In the genomic region with DNA sequence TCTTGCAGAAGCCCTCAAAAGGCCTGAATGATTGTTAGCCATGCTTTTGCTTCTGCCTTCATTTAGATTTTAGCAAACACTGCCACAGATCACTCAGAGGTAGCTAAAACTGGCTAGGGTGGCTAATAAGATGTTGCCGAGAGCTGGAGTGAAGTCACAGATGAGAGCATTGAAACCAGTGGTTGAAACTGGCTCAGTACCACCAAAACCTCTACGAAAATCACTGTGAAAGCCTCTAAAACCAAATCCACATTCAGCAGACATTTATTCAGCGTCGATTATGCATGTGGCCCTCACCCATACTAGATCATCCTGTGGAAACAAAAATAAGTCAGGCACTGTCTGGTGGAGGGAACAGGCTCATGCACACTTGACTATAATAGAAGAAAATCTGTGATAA, we compare ENCODE assay signal across 11 cellular contexts. TPM values are rescaled to one million over a fixed set of nuclear protein-coding genes. Genes with fewer than 3 reads are reported as not detected.
DNase-seq lines count a peak whose midpoint lies in the region; ATAC-seq and TF ChIP-seq lines count a peak whose summit lies in the region.
"Had no signal": no experiment of that assay in that cellular context is flagged by ENCODE, and none has a peak within 500 bp of the region (broad histone marks: within the 10 kb centered on the region; RNA-seq: fewer than 3 reads in every experiment).

No MANE protein-coding gene starts in this region.

- H3K79me2 ChIP-seq in MM.1S (ENCODE audit: low read length) = no peaks in the 10 kb centered on the region
- no peaks in the 10 kb centered on the region for H3K79me2 ChIP-seq in smooth muscle cell (ENCODE audit: low read depth)

- ATAC-seq in GM18520 (IDR thresholded peaks at IDR 0.05; ENCODE audit: unreplicated experiment) (peak; percentile 99), GM19455 (IDR thresholded peaks at IDR 0.05; ENCODE audit: unreplicated experiment) (peak; percentile 99), HG02885 (IDR thresholded peaks at IDR 0.05; ENCODE audit: poor library complexity, unreplicated experiment) (peak; percentile 98)
- ATAC-seq: foreskin keratinocyte had no signal

- DNase-seq in MM.1S (peak; percentile 83), NCI-H510A (lab: John Stamatoyannopoulos, UW) (no peak), smooth muscle cell (lab: John Stamatoyannopoulos, UW; ENCODE audit: unreplicated experiment) (no peak), endodermal cell (no peak)
- DNase-seq: foreskin keratinocyte, T1000 had no signal

- H3K9me2 ChIP-seq in MM.1S (replicated peaks; ENCODE audit: insufficient read depth, low read length) = no peaks in the 10 kb centered on the region

- H3K4me1 ChIP-seq in MM.1S (ENCODE audit: low read length) (peaks cover 21% of the 10 kb centered on the region), smooth muscle cell (ENCODE audit: low read depth) (no peaks in the 10 kb centered on the region), endodermal cell (ENCODE audit: control insufficient read depth, insufficient read depth, low read length) (no peaks in the 10 kb centered on the region)
- H3K4me1 ChIP-seq: foreskin keratinocyte had no signal

- 89% methylated on average over 4 of the region's 4 CpGs for WGBS in smooth muscle cell (ENCODE audit: low lambda C conversion rate)
- 89 to 94% methylated on average over 3 to 4 of the region's 4 CpGs for WGBS in endodermal cell (ENCODE audit: insufficient coverage in 1 of 2, insufficient read length in 1 of 2), 2 experiments

- TF ChIP-seq CTCF in MM.1S (IDR thresholded peaks at IDR 0.05; ENCODE audit: low read length) (0 out of 2 replicates have a peak, but pooled peaks have one; percentile 4), smooth muscle cell (IDR thresholded peaks at IDR 0.05; ENCODE audit: borderline replicate concordance, insufficient read depth, poor library complexity, severe bottlenecking) (no peak), endodermal cell (conservative IDR thresholded peaks at IDR 0.05) (no peak)

- H3K9me3 ChIP-seq in MM.1S (replicated peaks; ENCODE audit: insufficient read depth, low read length) = no peaks in the 10 kb centered on the region
- no peaks in the 10 kb centered on the region for H3K9me3 ChIP-seq in smooth muscle cell (replicated peaks; ENCODE audit: low read depth)
- H3K9me3 ChIP-seq in endodermal cell (ENCODE audit: control insufficient read depth, low read length) = no peaks in the 10 kb centered on the region

- H3K36me3 Mint-ChIP-seq in endodermal cell (ENCODE audit: low read depth) = no peaks in the 10 kb centered on the region

- no peak overlapping the region for H3K4me3 Mint-ChIP-seq in endodermal cell

- H3K27ac ChIP-seq in MM.1S (ENCODE audit: low read length) (peak overlapping the region; percentile 52; the same call in 1 of the 2 replicates), smooth muscle cell (ENCODE audit: low read depth) (no peak overlapping the region), endodermal cell (ENCODE audit: low read depth, low read length) (no peak overlapping the region)
- H3K27ac ChIP-seq: foreskin keratinocyte had no signal

- peaks cover 13% of the 10 kb centered on the region for H3F3A ChIP-seq in MM.1S (ENCODE audit: insufficient read depth, low read length)
- H3F3A ChIP-seq in smooth muscle cell (ENCODE audit: low read depth) = no peaks in the 10 kb centered on the region

- no peaks in the 10 kb centered on the region for H3K36me3 ChIP-seq in MM.1S (replicated peaks; ENCODE audit: insufficient read depth, low read length)
- H3K36me3 ChIP-seq in smooth muscle cell (ENCODE audit: low read depth) = no peaks in the 10 kb centered on the region
- H3K36me3 ChIP-seq in endodermal cell (ENCODE audit: control insufficient read depth, insufficient read depth, low read length) = no peaks in the 10 kb centered on the region

- H3K9ac ChIP-seq in MM.1S (ENCODE audit: low read length) (no peak overlapping the region), smooth muscle cell (ENCODE audit: low read depth) (no peak overlapping the region), endodermal cell (ENCODE audit: extremely low read depth, low read length, poor library complexity, severe bottlenecking) (no peak overlapping the region)

- no peak overlapping the region for H3K4me3 ChIP-seq in MM.1S (ENCODE audit: low read length)
- no peak overlapping the region for H3K4me3 ChIP-seq in smooth muscle cell
- H3K4me3 ChIP-seq in endodermal cell (ENCODE audit: low read length) = no peak overlapping the region
- H3K4me3 ChIP-seq: lung had no signal

- H3K27me3 ChIP-seq in MM.1S (replicated peaks; ENCODE audit: insufficient read depth, low read length) (no peaks in the 10 kb centered on the region), smooth muscle cell (ENCODE audit: low read depth) (no peaks in the 10 kb centered on the region), endodermal cell (ENCODE audit: control insufficient read depth, insufficient read depth, low read length, poor library complexity, severe bottlenecking) (no peaks in the 10 kb centered on the region)
- H3K27me3 ChIP-seq: foreskin keratinocyte had no signal

- no peak overlapping the region for H3K27ac Mint-ChIP-seq in endodermal cell

- H3K9me3 Mint-ChIP-seq in endodermal cell = no peaks in the 10 kb centered on the region

- no peaks in the 10 kb centered on the region for H4K20me1 ChIP-seq in MM.1S (ENCODE audit: insufficient read depth, low read length)
- no peaks in the 10 kb centered on the region for H4K20me1 ChIP-seq in smooth muscle cell (ENCODE audit: low read depth)

- H3K4me1 Mint-ChIP-seq in endodermal cell = no peaks in the 10 kb centered on the region

- H3K4me2 ChIP-seq in MM.1S (ENCODE audit: low read depth, low read length) = peak overlapping the region; percentile 34
- no peak overlapping the region for H3K4me2 ChIP-seq in smooth muscle cell

- H2AFZ ChIP-seq in MM.1S (ENCODE audit: low read length) = no peak overlapping the region
- no peak overlapping the region for H2AFZ ChIP-seq in smooth muscle cell (ENCODE audit: low read depth)

- H3K27me3 Mint-ChIP-seq in endodermal cell (ENCODE audit: insufficient read depth) = peaks cover 36% of the 10 kb centered on the region

RNA-seq across cellular contexts. Expression of gene PIK3CG, which starts 50.8 kb away (rescaled TPM):
- total RNA-seq in smooth muscle cell (not detected in 2 replicates), endodermal cell (under 1 TPM in 1 of 2 donors, not detected in 1; 0.11 TPM)
- not detected in 2 replicates for polyA plus RNA-seq in smooth muscle cell
- polyA plus RNA-seq in endodermal cell (2013, experiment 1 of 2) = not detected
- polyA plus RNA-seq in endodermal cell (2013, experiment 2 of 2) = not detected
- total RNA-seq: foreskin keratinocyte, H4 had no signal
- polyA plus RNA-seq: foreskin keratinocyte had no signal
